In the genomic region with DNA sequence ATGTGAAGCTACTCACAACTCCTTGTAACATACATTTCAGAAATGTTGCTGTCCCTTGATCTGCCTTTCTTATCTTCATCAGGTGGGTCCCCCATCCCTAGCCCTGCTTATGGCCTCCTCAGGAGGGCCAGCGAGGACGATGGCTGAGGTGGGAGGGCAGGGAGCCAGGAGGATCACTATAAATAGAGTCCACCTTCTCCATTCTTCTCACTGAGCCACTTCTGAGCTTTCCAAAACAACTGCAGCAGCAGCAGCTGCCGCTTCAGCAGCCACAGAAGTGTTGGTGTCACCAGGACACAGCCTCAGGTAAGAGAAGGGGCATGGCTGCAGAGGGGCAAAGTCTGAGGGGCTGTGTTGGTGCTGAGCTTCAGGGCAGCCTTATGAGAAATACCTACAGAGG, we compare ENCODE assay signal across 12 cellular contexts. TPM values are rescaled to one million over a fixed set of nuclear protein-coding genes. Genes with fewer than 3 reads are reported as not detected.
"Had no signal": no experiment of that assay in that cellular context is flagged by ENCODE, and none has a peak within 500 bp of the region (broad histone marks: within the 10 kb centered on the region; RNA-seq: fewer than 3 reads in every experiment).

No MANE protein-coding gene starts in this region.

- H3K4me1 ChIP-seq: parathyroid adenoma, testis, upper lobe of right lung had no signal

- H3K9me3 ChIP-seq: testis, upper lobe of right lung had no signal

- H3K27ac ChIP-seq: parathyroid adenoma, testis, upper lobe of right lung had no signal

- ATAC-seq: sciatic nerve; stimulated activated memory B cell treated with anti-CD40 and anti-IgM and Interleukin-4, amounts not matched to agents 10 μg/mL and 1 μg/mL and 100 μg/mL, for 72 hours; upper lobe of right lung had no signal

- H3K36me3 ChIP-seq: upper lobe of right lung had no signal

- H3K4me3 ChIP-seq: smooth muscle cell, testis, upper lobe of right lung had no signal

- DNase-seq: activated CD4-positive, alpha-beta memory T cell treated with anti-CD3 and anti-CD28 coated beads for 36 hours; activated T-cell treated with anti-CD3 and anti-CD28 coated beads for 4 hours; cerebellar nuclear complex; effector CD4-positive, alpha-beta T cell; stimulated activated CD4-positive, alpha-beta T cell treated with anti-CD3 and anti-CD28 coated beads, Interleukin-4, amount 100 ng/mL, for 4 hours; testis; upper lobe of right lung had no signal

- H3K27me3 ChIP-seq: testis, upper lobe of right lung had no signal

RNA-seq across cellular contexts. Expression of a gene that starts 58.0 kb away (rescaled TPM):
- total RNA-seq: activated T-helper 1 cell treated with anti-CD3 and anti-CD28 coated beads, Interleukin-12 subunit alpha, Interleukin-12 subunit beta, Interleukin-2, Interleukin-4 antibody, amounts not matched to agents 30 ng/mL and 10 ng/mL and 1 ng/mL, durations not matched to agents 14 hours and 24 hours and 36 hours had no signal
